15 cellular contexts compared by ENCODE assay signal in the genomic region with DNA sequence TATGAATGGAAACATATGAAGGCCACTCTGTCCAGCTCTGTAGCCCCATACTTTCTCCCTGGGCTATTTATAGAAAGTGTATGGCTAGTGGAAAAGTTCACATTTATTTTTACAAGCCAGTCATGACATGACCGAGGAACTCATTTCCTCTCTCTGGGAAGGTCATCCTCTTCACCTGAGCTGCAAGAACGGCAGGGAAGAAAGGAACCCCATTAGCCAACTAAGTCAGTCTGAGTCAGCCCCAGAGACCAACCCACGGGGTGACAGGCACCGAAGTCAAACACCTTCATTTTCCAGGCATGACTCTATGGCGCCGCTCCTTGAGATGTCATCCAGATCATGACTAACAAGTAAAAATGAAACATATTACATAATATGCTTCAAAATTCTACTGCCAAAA. TPM values are rescaled to one million over a fixed set of nuclear protein-coding genes. Genes with fewer than 3 reads are reported as not detected.
DNase-seq lines count a peak whose midpoint lies in the region; ATAC-seq and TF ChIP-seq lines count a peak whose summit lies in the region.
"Had no signal": no experiment of that assay in that cellular context is flagged by ENCODE, and none has a peak within 500 bp of the region (broad histone marks: within the 10 kb centered on the region; RNA-seq: fewer than 3 reads in every experiment).

No MANE protein-coding gene starts in this region.

- H3K9me3 ChIP-seq in HEK293 (ENCODE audit: control insufficient read depth, insufficient read depth, low read depth, low read length) (no peaks in the 10 kb centered on the region), adrenal gland (replicated peaks in 1 of 3) (no peaks in the 10 kb centered on the region), BE2C (no peaks in the 10 kb centered on the region), neuronal stem cell (replicated peaks in 1 of 2; ENCODE audit: control insufficient read depth in 2 of 2, insufficient read depth in 1 of 2, low read depth in 1 of 2, low read length in 2 of 2) (peaks cover 5 to 11% of the 10 kb centered on the region in 2 donors)
- H3K9me3 ChIP-seq: lower lobe of right lung had no signal

- TF ChIP-seq POLR2A in adrenal gland (IDR thresholded peaks at IDR 0.05), result no peak

- H3K4ac ChIP-seq in neuronal stem cell (ENCODE audit: low read length), result no peak overlapping the region

- H2BK120ac ChIP-seq in neuronal stem cell (ENCODE audit: low read depth, low read length), result no peak overlapping the region

- H3K9ac ChIP-seq in neuronal stem cell (ENCODE audit: low read depth, low read length, poor library complexity), result no peak overlapping the region

- no peak overlapping the region for H4K91ac ChIP-seq in neuronal stem cell (ENCODE audit: low read depth, low read length, poor library complexity)

- no peak overlapping the region for H3K23ac ChIP-seq in neuronal stem cell (ENCODE audit: low read depth, low read length, poor library complexity)

- TF ChIP-seq CTCF in AG10803 (conservative IDR thresholded peaks at IDR 0.05; ENCODE audit: low read length), result no peak
- no peak for TF ChIP-seq CTCF in HEK293 (tag by site-specific recombination; IDR thresholded peaks at IDR 0.05)
- no peak for TF ChIP-seq CTCF in adrenal gland (IDR thresholded peaks at IDR 0.05)
- TF ChIP-seq CTCF in BE2C (IDR thresholded peaks at IDR 0.05; ENCODE audit: low read depth, low read length), result no peak

- H3K79me1 ChIP-seq in neuronal stem cell (ENCODE audit: low read depth, low read length), result no peaks in the 10 kb centered on the region

- no peak overlapping the region for H2BK15ac ChIP-seq in neuronal stem cell (ENCODE audit: low read length)

- DNase-seq in AG10803 (ENCODE audit: low read depth) (peak; percentile 35), adrenal gland (peak; percentile 75 to 91 (median 85)), kidney tubule cell (ENCODE audit: low spot score) (peak; percentile 86), BE2C (no peak), NCI-H2196 treated with DMSO at 0.1 percent for 48 hours (lab: John Stamatoyannopoulos, UW; ENCODE audit: unreplicated experiment) (no peak), neuronal stem cell (ENCODE audit: low spot score) (no peak)
- DNase-seq: aorta; GOT3; lower lobe of right lung; NCI-H1417 treated with DMSO at 0.1 percent for 48 hours; stimulated activated naive B cell treated with anti-CD40 and anti-IgM and Interleukin-4, amounts not matched to agents 10 μg/mL and 1 μg/mL and 100 μg/mL, for 72 hours had no signal

- ATAC-seq in HG03378 (IDR thresholded peaks at IDR 0.05; ENCODE audit: unreplicated experiment), result no peak
- ATAC-seq: lower lobe of right lung; stimulated activated naive B cell treated with anti-CD40 and anti-IgM and Interleukin-4, amounts not matched to agents 10 μg/mL and 1 μg/mL and 100 μg/mL, for 72 hours had no signal

- H3K18ac ChIP-seq in neuronal stem cell (ENCODE audit: low read length), result no peak overlapping the region

- intact Hi-C loops in adrenal gland (cut with DNase I), result no loop called here

- H2BK5ac ChIP-seq in neuronal stem cell (ENCODE audit: low read length), result no peak overlapping the region

- H2AFZ ChIP-seq in neuronal stem cell (ENCODE audit: low read length), result no peak overlapping the region

- no peak overlapping the region for H2BK12ac ChIP-seq in neuronal stem cell (ENCODE audit: low read length)

- CTCF ChIA-PET in HEK293 (lab: Yijun Ruan, JAX), result interaction anchor here (0.7 to 1.4 kb wide), 2 partner anchors 10 to 36 kb away, joined by 3 to 5 read pairs; no protein-coding TSS in a partner anchor

- 30 to 43% (median 34%) methylated on average over 6 of the region's 6 CpGs for WGBS in adrenal gland, 4 donors
- no CpG with 5 or more reads among the region's 6 CpGs for WGBS in neuronal stem cell (ENCODE audit: extremely low coverage in 2 of 2, insufficient read length in 2 of 2, insufficient replicate concordance in 1 of 2), 2 donors

- POLR2A ChIA-PET in HEK293 (lab: Yijun Ruan, JAX), result no interaction called here

- H3K27ac ChIP-seq in HEK293 (ENCODE audit: extremely low read depth, low read depth, low read length) (no peak overlapping the region), adrenal gland (peak overlapping the region in 3 of 5 donors; percentile 10 to 54 (median 23)), neuronal stem cell (replicated peaks; ENCODE audit: low read length) (no peak overlapping the region)
- H3K27ac ChIP-seq: lower lobe of right lung had no signal

- H3K36me3 ChIP-seq in HEK293 (ENCODE audit: control insufficient read depth in 2 of 2, insufficient read depth in 1 of 2, low read length in 2 of 2), result no peaks in the 10 kb centered on the region
- H3K36me3 ChIP-seq in adrenal gland (replicated peaks in 1 of 2), result no peaks in the 10 kb centered on the region
- no peaks in the 10 kb centered on the region for H3K36me3 ChIP-seq in BE2C
- H3K36me3 ChIP-seq in neuronal stem cell (replicated peaks in 1 of 2; ENCODE audit: control insufficient read depth in 2 of 2, insufficient read depth in 2 of 2, low read length in 2 of 2), result no peaks in the 10 kb centered on the region
- H3K36me3 ChIP-seq: lower lobe of right lung had no signal

- H3K4me2 ChIP-seq in neuronal stem cell (ENCODE audit: insufficient read depth, low read length, poor library complexity, severe bottlenecking), result no peak overlapping the region

- H3K14ac ChIP-seq in neuronal stem cell (ENCODE audit: low read length), result no peak overlapping the region

- no peak overlapping the region for H4K8ac ChIP-seq in neuronal stem cell (ENCODE audit: low read depth, low read length)

- peaks cover 14% of the 10 kb centered on the region for H3K27me3 ChIP-seq in adrenal gland
- no peaks in the 10 kb centered on the region for H3K27me3 ChIP-seq in BE2C
- peaks cover 0 to 45% (median 8%) of the 10 kb centered on the region in 3 experiments for H3K27me3 ChIP-seq in neuronal stem cell (ENCODE audit: control insufficient read depth in 3 of 3, insufficient read depth in 3 of 3, low read depth in 1 of 3, low read length in 3 of 3)

- H3K4me3 ChIP-seq in AG10803 (ENCODE audit: low read length) (no peak overlapping the region), HEK293 (ENCODE audit: low read depth, low read length) (no peak overlapping the region), adrenal gland (no peak overlapping the region), BE2C (ENCODE audit: low read depth, low read length) (no peak overlapping the region), neuronal stem cell (ENCODE audit: low read length in 2 of 2) (no peak overlapping the region)
- H3K4me3 ChIP-seq: lower lobe of right lung had no signal

- no peak overlapping the region for H2AK5ac ChIP-seq in neuronal stem cell (ENCODE audit: low read depth, low read length)

- H3K4me1 ChIP-seq in HEK293 (ENCODE audit: control insufficient read depth, insufficient read depth, low read length) (no peaks in the 10 kb centered on the region), adrenal gland (replicated peaks in 1 of 2) (peaks cover 0 to 6% of the 10 kb centered on the region in 2 donors), BE2C (peaks cover 3% of the 10 kb centered on the region; the same call in 1 of the 2 replicates), neuronal stem cell (ENCODE audit: control insufficient read depth in 2 of 2, insufficient read depth in 1 of 2, low read depth in 1 of 2, low read length in 2 of 2) (peaks cover 0 to 13% of the 10 kb centered on the region in 2 donors)
- H3K4me1 ChIP-seq: lower lobe of right lung had no signal

TF ChIP-seq in HEK293, 187 proteins besides CTCF, POLR2A, EP300 and RAD21 (continues in another document):
- TF ChIP-seq ZBTB17 (tag by site-specific recombination; IDR thresholded peaks at IDR 0.05), result 0 out of 2 replicates have a peak, but pooled peaks have one; percentile 16
- TF ChIP-seq, protein P1, sequence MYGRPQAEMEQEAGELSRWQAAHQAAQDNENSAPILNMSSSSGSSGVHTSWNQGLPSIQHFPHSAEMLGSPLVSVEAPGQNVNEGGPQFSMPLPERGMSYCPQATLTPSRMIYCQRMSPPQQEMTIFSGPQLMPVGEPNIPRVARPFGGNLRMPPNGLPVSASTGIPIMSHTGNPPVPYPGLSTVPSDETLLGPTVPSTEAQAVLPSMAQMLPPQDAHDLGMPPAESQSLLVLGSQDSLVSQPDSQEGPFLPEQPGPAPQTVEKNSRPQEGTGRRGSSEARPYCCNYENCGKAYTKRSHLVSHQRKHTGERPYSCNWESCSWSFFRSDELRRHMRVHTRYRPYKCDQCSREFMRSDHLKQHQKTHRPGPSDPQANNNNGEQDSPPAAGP (tag by site-specific recombination; IDR thresholded peaks at IDR 0.05), result no peak
- TF ChIP-seq ZNF335 (tag by site-specific recombination; conservative IDR thresholded peaks at IDR 0.05), result peak; percentile 82
- no peak for TF ChIP-seq ZNF157 (tag by site-specific recombination; IDR thresholded peaks at IDR 0.05)
- TF ChIP-seq, protein P2, sequence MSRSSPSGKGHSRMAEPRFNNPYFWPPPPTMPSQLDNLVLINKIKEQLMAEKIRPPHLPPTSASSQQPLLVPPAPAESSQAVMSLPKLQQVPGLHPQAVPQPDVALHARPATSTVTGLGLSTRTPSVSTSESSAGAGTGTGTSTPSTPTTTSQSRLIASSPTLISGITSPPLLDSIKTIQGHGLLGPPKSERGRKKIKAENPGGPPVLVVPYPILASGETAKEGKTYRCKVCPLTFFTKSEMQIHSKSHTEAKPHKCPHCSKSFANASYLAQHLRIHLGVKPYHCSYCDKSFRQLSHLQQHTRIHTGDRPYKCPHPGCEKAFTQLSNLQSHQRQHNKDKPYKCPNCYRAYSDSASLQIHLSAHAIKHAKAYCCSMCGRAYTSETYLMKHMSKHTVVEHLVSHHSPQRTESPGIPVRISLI (tag by site-specific recombination; IDR thresholded peaks at IDR 0.05), result no peak
- no peak for TF ChIP-seq ZNF239 (tag by site-specific recombination; IDR thresholded peaks at IDR 0.05)
- no peak for TF ChIP-seq ZNF184 (tag by site-specific recombination; IDR thresholded peaks at IDR 0.05)
- peak; percentile 54; the same call in 1 of the 2 replicates for TF ChIP-seq PRDM1 (tag by site-specific recombination; IDR thresholded peaks at IDR 0.05)

RNA-seq across cellular contexts. Expression of a gene that starts 4.8 kb away (rescaled TPM):
- total RNA-seq in adrenal gland, result under 1 TPM in 4 of 8 donors, not detected in 4; 0.13 to 0.57 (median 0.16) TPM
- under 1 TPM in 1 of 3 donors, not detected in 2; 0.20 TPM for polyA plus RNA-seq in adrenal gland
- 0.48 TPM for polyA plus RNA-seq in BE2C (2012; ENCODE audit: insufficient read depth, insufficient read length, low read depth)
- polyA plus RNA-seq in neuronal stem cell (2013, experiment 1 of 2), result 3.6 TPM
- polyA plus RNA-seq in neuronal stem cell (2013, experiment 2 of 2), result 3.6 TPM
- total RNA-seq: aorta, fibroblast of lung, lower lobe of right lung, pulmonary artery endothelial cell had no signal
- polyA plus RNA-seq: aorta, fibroblast of lung had no signal

RNA-seq across cellular contexts. Expression of a gene that starts 42.7 kb away (rescaled TPM):
- 10 to 100 TPM; 18.6 to 77.2 (median 53.8) TPM for total RNA-seq in adrenal gland
- 10 to 100 TPM; 46.3 to 87.8 (median 61.6) TPM for polyA plus RNA-seq in adrenal gland
- 58.6 TPM for polyA plus RNA-seq in BE2C (2012; ENCODE audit: insufficient read depth, insufficient read length, low read depth)
- 89.9 TPM for polyA plus RNA-seq in neuronal stem cell (2013, experiment 1 of 2)
- polyA plus RNA-seq in neuronal stem cell (2013, experiment 2 of 2), result 98.6 TPM

Comparison
In these comparisons a context has a peak if more than half of its experiments do, and no peak if none do; other contexts are left out.
1. DNase-seq: peak in AG10803 (single experiment), adrenal gland (7 of 7) and kidney tubule cell (single experiment); none in BE2C (single experiment), NCI-H2196 treated with DMSO at 0.1 percent for 48 hours (single experiment) and neuronal stem cell (single experiment).
2. H3K27ac ChIP-seq: peak in adrenal gland (3 of 5); none in HEK293 (single experiment) and neuronal stem cell (single experiment).